ENCODE assay signal across 8 cellular contexts in genomic region chr11:46392421-46393230, GRCh38. TPM values are rescaled to one million over a fixed set of nuclear protein-coding genes. Genes with fewer than 3 reads are reported as not detected.
DNase-seq lines count a peak whose midpoint lies in the region; ATAC-seq, FAIRE-seq and TF ChIP-seq lines count a peak whose summit lies in the region.

No MANE protein-coding gene starts in this region.

- H3K9ac ChIP-seq in NT2/D1 (ENCODE audit: insufficient read length, low read depth) (peak overlapping the region; percentile 61), mucosa of stomach (ENCODE audit: low read length) (peak overlapping the region; percentile 28)

- H3K27me3 ChIP-seq in NT2/D1 (ENCODE audit: insufficient read depth, insufficient read length): peaks cover 53% of the 10 kb centered on the region
- peaks cover 4 to 19% of the 10 kb centered on the region in 2 donors for H3K27me3 ChIP-seq in esophagus (ENCODE audit: control insufficient read depth in 1 of 2, insufficient read depth in 2 of 2, low read length in 2 of 2)
- peaks cover 45% of the 10 kb centered on the region for H3K27me3 ChIP-seq in mucosa of stomach (ENCODE audit: control insufficient read depth, insufficient read depth, low read length)

- DNase-seq in GM12892 (ENCODE audit: insufficient read length): peak; percentile 97
- DNase-seq in NT2/D1 (ENCODE audit: low read depth, low spot score): peak; percentile 91
- peak; percentile 82 for DNase-seq in activated T-cell treated with anti-CD3 and anti-CD28 coated beads, Interleukin-2, amount 50 U/mL, for 1 hour
- peak; percentile 42 to 52 for DNase-seq in stimulated activated CD8-positive, alpha-beta memory T cell treated with anti-CD3 and anti-CD28 coated beads, Interleukin-4, amount 100 ng/mL, for 1 hour (ENCODE audit: low read depth in 2 of 2, low spot score in 1 of 2)
- DNase-seq in NCI-H187 (lab: John Stamatoyannopoulos, UW): no peak

- peak; percentile 75 for FAIRE-seq in GM12892 (lab: Jason Lieb, UNC)

- ATAC-seq in HG02798 (IDR thresholded peaks at IDR 0.05; ENCODE audit: poor library complexity, unreplicated experiment): peak; percentile 69

- TF ChIP-seq POLR2A in GM12892 (IDR thresholded peaks at IDR 0.05; ENCODE audit: low read depth, low read length): no peak

- no peak overlapping the region for H3K27ac ChIP-seq in esophagus (ENCODE audit: low read depth in 2 of 2, low read length in 1 of 2)

- peaks cover 19% of the 10 kb centered on the region for H3K36me3 ChIP-seq in NT2/D1 (ENCODE audit: insufficient read depth, insufficient read length, low read length)
- H3K36me3 ChIP-seq in esophagus (ENCODE audit: control insufficient read depth in 2 of 2, insufficient read depth in 2 of 2, low read length in 1 of 2): peaks cover 7 to 11% of the 10 kb centered on the region in 2 donors
- no peaks in the 10 kb centered on the region for H3K36me3 ChIP-seq in mucosa of stomach (ENCODE audit: control insufficient read depth, insufficient read depth, low read length)

- H3K4me3 ChIP-seq in NT2/D1 (ENCODE audit: insufficient read length, low read depth): peak overlapping the region; percentile 49
- peak overlapping the region; percentile 24 to 46 for H3K4me3 ChIP-seq in esophagus (ENCODE audit: low read depth in 1 of 2, low read length in 2 of 2)
- H3K4me3 ChIP-seq in mucosa of stomach (ENCODE audit: low read length): peak overlapping the region; percentile 4

- H3K4me1 ChIP-seq in NT2/D1 (ENCODE audit: insufficient read depth, insufficient read length) (peaks cover 30% of the 10 kb centered on the region), esophagus (ENCODE audit: control insufficient read depth in 2 of 2, insufficient read depth in 2 of 2, low read length in 1 of 2) (peaks cover 19 to 22% of the 10 kb centered on the region in 2 donors), mucosa of stomach (ENCODE audit: control insufficient read depth, insufficient read depth, low read length) (peaks cover 32% of the 10 kb centered on the region)

- no peaks in the 10 kb centered on the region for H3K9me3 ChIP-seq in NT2/D1 (ENCODE audit: insufficient read depth, low read length)
- H3K9me3 ChIP-seq in esophagus (ENCODE audit: control insufficient read depth in 2 of 2, insufficient read depth in 1 of 2, low read depth in 1 of 2, low read length in 1 of 2): no peaks in the 10 kb centered on the region
- H3K9me3 ChIP-seq in mucosa of stomach (ENCODE audit: control insufficient read depth, low read length): no peaks in the 10 kb centered on the region

- 4% methylated on average over 56 to 71 of the region's 71 CpGs for WGBS in esophagus, 2 donors

RNA-seq across cellular contexts. Expression of gene CHRM4, which starts 1.1 kb away (rescaled TPM):
- polyA plus RNA-seq in GM12892 (2012; ENCODE audit: missing spikeins): not detected
- under 1 TPM in 1 of 2 donors, not detected in 1; 0.02 TPM for polyA plus RNA-seq in esophagus

RNA-seq across cellular contexts. Expression of gene MDK, which starts 11.2 kb away (rescaled TPM):
- polyA plus RNA-seq in GM12892 (2012; ENCODE audit: missing spikeins): 6.6 TPM
- polyA plus RNA-seq in esophagus: 10 to 100 TPM; 19.9 to 24.3 TPM

RNA-seq across cellular contexts. Expression of gene DGKZ, which starts 45.4 kb away (rescaled TPM):
- 11.6 TPM for polyA plus RNA-seq in GM12892 (2012; ENCODE audit: missing spikeins)
- 10 to 100 TPM; 27.3 to 36.6 TPM for polyA plus RNA-seq in esophagus

Comparison
In these comparisons a context has a peak if more than half of its experiments do, and no peak if none do; other contexts are left out.
1. DNase-seq: peak in GM12892 (single experiment), NT2/D1 (single experiment), activated T-cell treated with anti-CD3 and anti-CD28 coated beads, Interleukin-2, amount 50 U/mL, for 1 hour (single experiment) and stimulated activated CD8-positive, alpha-beta memory T cell treated with anti-CD3 and anti-CD28 coated beads, Interleukin-4, amount 100 ng/mL, for 1 hour (2 of 2); none in NCI-H187 (0 of 2).
2. Peak in every context shown above with its lines, with median percentiles within 50 percentile points of each other: H3K4me3 ChIP-seq.